8 cellular contexts compared by ENCODE assay signal in genomic region chr11:64566042-64566914, GRCh38. TPM values are rescaled to one million over a fixed set of nuclear protein-coding genes. Genes with fewer than 3 reads are reported as not detected.
DNase-seq lines count a peak whose midpoint lies in the region; ATAC-seq and TF ChIP-seq lines count a peak whose summit lies in the region.

No MANE protein-coding gene starts in this region.

- H3K36me3 ChIP-seq in iPS DF 6.9 (ENCODE audit: control insufficient read depth, insufficient read depth, low read length) (no peaks in the 10 kb centered on the region), skeletal muscle satellite cell (ENCODE audit: insufficient read depth, low read length) (no peaks in the 10 kb centered on the region)

- no peaks in the 10 kb centered on the region for H3K36me3 Mint-ChIP-seq in natural killer cell
- no peaks in the 10 kb centered on the region for H3K36me3 Mint-ChIP-seq in natural killer cell treated with Interleukin-12 subunit alpha and Interleukin-12 subunit beta and Interleukin-15 and Interleukin-18, amount 100 ng/mL, for 72 hours
- no peaks in the 10 kb centered on the region for H3K36me3 Mint-ChIP-seq in activated naive CD4-positive, alpha-beta T cell treated with anti-CD3 and anti-CD28 coated beads, Interleukin-2, amount 50 U/mL, for 72 hours

- H3K9ac ChIP-seq in skeletal muscle satellite cell (ENCODE audit: low read depth, low read length), result peak overlapping the region; percentile 54

- intact Hi-C loops in natural killer cell (cut with micrococcal nuclease), result no loop called here

- no peak overlapping the region for H3K27ac ChIP-seq in iPS DF 6.9 (ENCODE audit: low read length)

- DNase-seq in natural killer cell (no peak), NCI-H748 treated with DMSO at 0.1 percent for 48 hours (lab: John Stamatoyannopoulos, UW) (peak; percentile 15), iPS DF 6.9 (ENCODE audit: low read depth, low spot score) (peak; percentile 52), GOT3 (lab: John Stamatoyannopoulos, UW) (no peak)
- no peak for DNase-seq in natural killer cell treated with Interleukin-12 subunit alpha and Interleukin-12 subunit beta and Interleukin-15 and Interleukin-18, amount 100 ng/mL, for 72 hours (ENCODE audit: low spot score)
- peak in 1 of 2 donors; percentile 12 for DNase-seq in activated naive CD4-positive, alpha-beta T cell treated with anti-CD3 and anti-CD28 coated beads, Interleukin-2, amount 50 U/mL, for 72 hours (ENCODE audit: low spot score in 2 of 2)

- peaks cover 0 to 11% of the 10 kb centered on the region in 2 donors for H3K4me1 Mint-ChIP-seq in natural killer cell
- H3K4me1 Mint-ChIP-seq in natural killer cell treated with Interleukin-12 subunit alpha and Interleukin-12 subunit beta and Interleukin-15 and Interleukin-18, amount 100 ng/mL, for 72 hours (ENCODE audit: low read depth in 2 of 2), result peaks cover 0 to 8% of the 10 kb centered on the region in 2 donors

- TF ChIP-seq CTCF in natural killer cell (IDR thresholded peaks at IDR 0.05), result no peak

- H3K4me2 ChIP-seq in skeletal muscle satellite cell (ENCODE audit: low read length), result peak overlapping the region; percentile 59

- no peaks in the 10 kb centered on the region for H3K9me3 ChIP-seq in iPS DF 6.9 (ENCODE audit: control insufficient read depth, insufficient read depth, low read length)
- no peaks in the 10 kb centered on the region for H3K9me3 ChIP-seq in skeletal muscle satellite cell (replicated peaks; ENCODE audit: low read length)

- ATAC-seq in natural killer cell, result peak in 2 of 3 donors; percentile 87 to 89
- ATAC-seq in natural killer cell treated with Interleukin-12 subunit alpha and Interleukin-12 subunit beta and Interleukin-15 and Interleukin-18, amount 100 ng/mL, for 72 hours, result no peak
- peak in 1 of 2 donors; percentile 93 for ATAC-seq in activated naive CD4-positive, alpha-beta T cell treated with anti-CD3 and anti-CD28 coated beads, Interleukin-2, amount 50 U/mL, for 72 hours
- no peak for ATAC-seq in GM19467 (IDR thresholded peaks at IDR 0.05; ENCODE audit: unreplicated experiment)

- no peak overlapping the region for H3K4me3 ChIP-seq in iPS DF 6.9 (ENCODE audit: low read length)
- no peak overlapping the region for H3K4me3 ChIP-seq in skeletal muscle satellite cell (ENCODE audit: low read length)

- WGBS in iPS DF 6.9 (ENCODE audit: insufficient coverage, insufficient read length), result no CpG with 5 or more reads among the region's 18 CpGs

- no peak overlapping the region for H3K4me3 Mint-ChIP-seq in natural killer cell
- H3K4me3 Mint-ChIP-seq in natural killer cell treated with Interleukin-12 subunit alpha and Interleukin-12 subunit beta and Interleukin-15 and Interleukin-18, amount 100 ng/mL, for 72 hours, result no peak overlapping the region

- H3K27me3 ChIP-seq in iPS DF 6.9 (ENCODE audit: control insufficient read depth, insufficient read depth, low read length) (no peaks in the 10 kb centered on the region), skeletal muscle satellite cell (ENCODE audit: control insufficient read depth, insufficient read depth, low read length) (peaks cover 9% of the 10 kb centered on the region)

- no peaks in the 10 kb centered on the region for H3K9me3 Mint-ChIP-seq in natural killer cell
- H3K9me3 Mint-ChIP-seq in natural killer cell treated with Interleukin-12 subunit alpha and Interleukin-12 subunit beta and Interleukin-15 and Interleukin-18, amount 100 ng/mL, for 72 hours, result no peaks in the 10 kb centered on the region
- H3K9me3 Mint-ChIP-seq in activated naive CD4-positive, alpha-beta T cell treated with anti-CD3 and anti-CD28 coated beads, Interleukin-2, amount 50 U/mL, for 72 hours, result no peaks in the 10 kb centered on the region

- peaks cover 14% of the 10 kb centered on the region for H3K4me1 ChIP-seq in iPS DF 6.9 (ENCODE audit: control insufficient read depth, insufficient read depth, low read length)
- peaks cover 11% of the 10 kb centered on the region for H3K4me1 ChIP-seq in skeletal muscle satellite cell (ENCODE audit: control insufficient read depth, insufficient read depth, low read length)

- peak overlapping the region in 1 of 2 donors; percentile 19 for H3K27ac Mint-ChIP-seq in natural killer cell
- no peak overlapping the region for H3K27ac Mint-ChIP-seq in natural killer cell treated with Interleukin-12 subunit alpha and Interleukin-12 subunit beta and Interleukin-15 and Interleukin-18, amount 100 ng/mL, for 72 hours
- peak overlapping the region; percentile 8 to 84 for H3K27ac Mint-ChIP-seq in activated naive CD4-positive, alpha-beta T cell treated with anti-CD3 and anti-CD28 coated beads, Interleukin-2, amount 50 U/mL, for 72 hours

- no peaks in the 10 kb centered on the region for H3K27me3 Mint-ChIP-seq in natural killer cell (ENCODE audit: low read depth in 2 of 2)
- H3K27me3 Mint-ChIP-seq in natural killer cell treated with Interleukin-12 subunit alpha and Interleukin-12 subunit beta and Interleukin-15 and Interleukin-18, amount 100 ng/mL, for 72 hours, result no peaks in the 10 kb centered on the region

RNA-seq across cellular contexts. Expression of gene SLC22A11, which starts 10.5 kb away (rescaled TPM):
- total RNA-seq in natural killer cell, result not detected
- not detected for total RNA-seq in natural killer cell treated with Interleukin-12 subunit alpha and Interleukin-12 subunit beta and Interleukin-15 and Interleukin-18, amount 100 ng/mL, for 72 hours
- total RNA-seq in activated naive CD4-positive, alpha-beta T cell treated with anti-CD3 and anti-CD28 coated beads, Interleukin-2, amount 50 U/mL, for 72 hours, result not detected
- not detected in 2 replicates for total RNA-seq in skeletal muscle satellite cell (2012; rRNA removed)

RNA-seq across cellular contexts. Expression of gene SLC22A12, which starts 24.7 kb away (rescaled TPM):
- not detected for total RNA-seq in natural killer cell
- not detected for total RNA-seq in natural killer cell treated with Interleukin-12 subunit alpha and Interleukin-12 subunit beta and Interleukin-15 and Interleukin-18, amount 100 ng/mL, for 72 hours
- not detected for total RNA-seq in activated naive CD4-positive, alpha-beta T cell treated with anti-CD3 and anti-CD28 coated beads, Interleukin-2, amount 50 U/mL, for 72 hours
- not detected in 2 replicates for total RNA-seq in skeletal muscle satellite cell (2012; rRNA removed)

Comparison
In these comparisons a context has a peak if more than half of its experiments do, and no peak if none do; other contexts are left out.
1. ATAC-seq: peak in natural killer cell (2 of 3); none in natural killer cell treated with Interleukin-12 subunit alpha and Interleukin-12 subunit beta and Interleukin-15 and Interleukin-18, amount 100 ng/mL, for 72 hours (0 of 2) and GM19467 (single experiment).
2. DNase-seq: peak in NCI-H748 treated with DMSO at 0.1 percent for 48 hours (single experiment) and iPS DF 6.9 (single experiment); none in natural killer cell (single experiment), natural killer cell treated with Interleukin-12 subunit alpha and Interleukin-12 subunit beta and Interleukin-15 and Interleukin-18, amount 100 ng/mL, for 72 hours (single experiment) and GOT3 (single experiment).
3. H3K27ac Mint-ChIP-seq: peak in activated naive CD4-positive, alpha-beta T cell treated with anti-CD3 and anti-CD28 coated beads, Interleukin-2, amount 50 U/mL, for 72 hours (2 of 2); none in natural killer cell treated with Interleukin-12 subunit alpha and Interleukin-12 subunit beta and Interleukin-15 and Interleukin-18, amount 100 ng/mL, for 72 hours (0 of 2).